ENCODE assay signal across 7 cellular contexts in genomic region chr10:129375912-129376311, GRCh38.
"Had no signal": no experiment of that assay in that cellular context is flagged by ENCODE, and none has a peak within 500 bp of the region (broad histone marks: within the 10 kb centered on the region; RNA-seq: fewer than 3 reads in every experiment).

No MANE protein-coding gene starts in this region.

- ATAC-seq: GM23338, K562 had no signal

- H3K4me3 ChIP-seq: GM23338, K562 had no signal

- H3K9me3 Mint-ChIP-seq: GM23338, H9 had no signal

- H3K4me2 ChIP-seq: GM23338, KMS-11 had no signal

- H3K27ac ChIP-seq: KMS-11 had no signal

- H2AFZ ChIP-seq: GM23338 had no signal

- H3K4me3 Mint-ChIP-seq: GM23338, H9, HFFc6 had no signal

- H3K27ac Mint-ChIP-seq: GM23338, H9, HFFc6 had no signal

- H3K9ac ChIP-seq: KMS-11 had no signal

- DNase-seq: H9, HCEC 1CT, HFFc6, IMR-90 had no signal

- H3K4me1 Mint-ChIP-seq: H9 had no signal
